Comparison of ENCODE assay signal across 11 cellular contexts in the genomic region with DNA sequence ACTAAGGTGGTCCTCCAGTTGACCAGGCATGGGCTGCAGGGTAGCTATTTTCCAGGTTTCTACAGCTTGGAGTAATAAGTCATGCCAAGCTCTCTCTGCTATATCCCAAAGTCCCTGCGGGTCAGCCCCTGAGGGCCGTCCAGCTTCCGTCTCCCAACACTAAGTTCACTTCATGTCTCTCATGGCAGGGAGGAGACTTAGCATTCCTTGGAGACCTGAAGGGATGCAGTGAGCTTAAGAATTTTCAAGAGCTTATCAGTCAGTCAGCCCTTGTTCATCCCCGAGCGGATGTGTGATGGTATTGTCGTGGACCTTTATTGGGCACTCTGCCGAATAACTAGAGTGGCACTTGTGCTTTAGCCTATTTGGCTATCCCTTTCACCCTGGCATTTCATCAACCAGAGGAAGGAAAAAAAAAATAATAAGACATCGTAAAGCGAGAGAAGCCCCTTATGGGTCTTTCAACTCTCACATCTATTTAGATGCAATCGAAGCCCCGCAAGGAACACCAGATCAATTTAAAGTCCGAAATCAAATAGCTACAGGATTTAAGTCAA. TPM values are rescaled to one million over a fixed set of nuclear protein-coding genes. Genes with fewer than 3 reads are reported as not detected.
DNase-seq lines count a peak whose midpoint lies in the region; ATAC-seq and TF ChIP-seq lines count a peak whose summit lies in the region.
"Not testable (repeated sequence)": the region's sequence is repeated elsewhere in the genome, so short reads cannot be mapped to it uniquely, and the experiment has no call there.
"Had no signal": no experiment of that assay in that cellular context is flagged by ENCODE, and none has a peak within 500 bp of the region (broad histone marks: within the 10 kb centered on the region; RNA-seq: fewer than 3 reads in every experiment).

No MANE protein-coding gene starts in this region.

- peak overlapping the region; percentile 78 for H3K4me3 Mint-ChIP-seq in activated B cell treated with CpG ODN at 0.5 μM for 24 hours

- H3K4me1 ChIP-seq in BLaER1 treated with 17β-estradiol and CSF1 and Interleukin-3, amounts not matched to agents 10 nM and 100 nM: peaks cover 44 to 71% (median 53%) of the 10 kb centered on the region in 10 experiments
- H3K4me1 ChIP-seq in mesenchymal stem cell (ENCODE audit: control insufficient read depth, insufficient read depth, low read depth, low read length) (peaks cover 21% of the 10 kb centered on the region), thyroid gland (peaks cover 9 to 14% of the 10 kb centered on the region in 2 donors)

- 0 out of 22 replicates have a peak overlapping the region, but pooled peaks of 1 of the 11 experiments have one; percentile 12 for H3K27ac ChIP-seq in BLaER1 treated with 17β-estradiol and CSF1 and Interleukin-3, amounts not matched to agents 10 nM and 100 nM
- peak overlapping the region; percentile 49 for H3K27ac ChIP-seq in mesenchymal stem cell (ENCODE audit: low read length, poor library complexity, severe bottlenecking)
- H3K27ac ChIP-seq in thyroid gland: not testable (repeated sequence)

- TF ChIP-seq CTCF in activated B cell treated with CpG ODN at 0.5 μM for 24 hours (IDR thresholded peaks at IDR 0.05); thyroid gland (IDR thresholded peaks at IDR 0.05): not testable (repeated sequence)

- H4K20me1 ChIP-seq in BLaER1 treated with 17β-estradiol and CSF1 and Interleukin-3, amounts not matched to agents 10 nM and 100 nM: not testable (repeated sequence)

- H3K4ac ChIP-seq in mesenchymal stem cell (ENCODE audit: low read depth in 1 of 2, low read length in 2 of 2): not testable (repeated sequence)

- not testable (repeated sequence) for DNase-seq in activated B cell treated with CpG ODN at 0.5 μM for 24 hours, mesenchymal stem cell
- peak; percentile 33 for DNase-seq in glomerular visceral epithelial cell (ENCODE audit: extremely low spot score)
- peak; percentile 41 for DNase-seq in kidney tubule cell (ENCODE audit: low spot score)
- DNase-seq in thyroid gland: peak; percentile 56 to 73

- TF ChIP-seq POLR2A in thyroid gland (IDR thresholded peaks at IDR 0.05): not testable (repeated sequence)

- H3K23ac ChIP-seq in mesenchymal stem cell (ENCODE audit: low read length in 2 of 2): not testable (repeated sequence)

- H3K27ac Mint-ChIP-seq in activated B cell treated with CpG ODN at 0.5 μM for 24 hours: peak overlapping the region; percentile 80

- peak overlapping the region in 5 of 10 experiments; percentile 3 to 43 (median 21); a peak in 4 of 20 replicates for H3K4me3 ChIP-seq in BLaER1 treated with 17β-estradiol and CSF1 and Interleukin-3, amounts not matched to agents 10 nM and 100 nM
- H3K4me3 ChIP-seq in GM08714 (ENCODE audit: low read length): peak overlapping the region; percentile 59; the same call in 1 of the 2 replicates
- H3K4me3 ChIP-seq in mesenchymal stem cell (ENCODE audit: insufficient read depth in 1 of 2, low read depth in 1 of 2, low read length in 2 of 2): peak overlapping the region in 1 of 2 experiments; percentile 43
- not testable (repeated sequence) for H3K4me3 ChIP-seq in thyroid gland (replicated peaks in 1 of 3)

- CTCF ChIA-PET in activated B cell treated with CpG ODN at 0.5 μM for 24 hours (lab: Charles Lee): interaction anchor here (2.2 to 2.4 kb wide), 2 partner anchors 24 to 26 kb away, joined by 6 to 13 read pairs; no protein-coding TSS in a partner anchor

- not testable (repeated sequence) for H2AK5ac ChIP-seq in mesenchymal stem cell (ENCODE audit: low read length, severe bottlenecking)

- not testable (repeated sequence) for H3K27me3 Mint-ChIP-seq in activated B cell treated with CpG ODN at 0.5 μM for 24 hours

- peak overlapping the region in 8 of 11 experiments; percentile 19 to 66 (median 38); a peak in 13 of 22 replicates for H3K4me2 ChIP-seq in BLaER1 treated with 17β-estradiol and CSF1 and Interleukin-3, amounts not matched to agents 10 nM and 100 nM
- H3K4me2 ChIP-seq in mesenchymal stem cell (ENCODE audit: low read length, poor library complexity, severe bottlenecking): peak overlapping the region; percentile 58

- not testable (repeated sequence) for H2AFZ ChIP-seq in mesenchymal stem cell (ENCODE audit: low read depth, low read length)

- not testable (repeated sequence) for H2BK12ac ChIP-seq in mesenchymal stem cell (ENCODE audit: low read length in 2 of 2)

- not testable (repeated sequence) for H3K9me3 Mint-ChIP-seq in activated B cell treated with CpG ODN at 0.5 μM for 24 hours

- WGBS in mesenchymal stem cell: 96% methylated on average over 11 of the region's 12 CpGs
- WGBS in thyroid gland, 2 donors: 69 to 82% methylated on average over 12 of the region's 12 CpGs

- intact Hi-C loops in activated B cell treated with CpG ODN at 0.5 μM for 24 hours (cut with micrococcal nuclease): loop anchor here (10.0 kb wide), 1 partner anchor 740 kb away; no protein-coding TSS in a partner anchor
- intact Hi-C loops in thyroid gland (cut with DNase I): not testable (repeated sequence)

- H3K14ac ChIP-seq in mesenchymal stem cell (ENCODE audit: low read length in 2 of 2): not testable (repeated sequence)

- peaks cover 94% of the 10 kb centered on the region for H3K4me1 Mint-ChIP-seq in activated B cell treated with CpG ODN at 0.5 μM for 24 hours

- H2BK15ac ChIP-seq in mesenchymal stem cell (ENCODE audit: low read depth, poor library complexity, severe bottlenecking): not testable (repeated sequence)

- not testable (repeated sequence) for H4K8ac ChIP-seq in mesenchymal stem cell (ENCODE audit: low read length)

- TF ChIP-seq EP300 in Ishikawa (IDR thresholded peaks at IDR 0.05; ENCODE audit: borderline replicate concordance): peak; percentile 24; the same call in 1 of the 2 replicates

- H3K9ac ChIP-seq in BLaER1 treated with 17β-estradiol and CSF1 and Interleukin-3, amounts not matched to agents 10 nM and 100 nM; mesenchymal stem cell (ENCODE audit: low read length): not testable (repeated sequence)

- peaks cover 0 to 50% (median 17%) of the 10 kb centered on the region in 11 experiments; a peak in 15 of 22 replicates for H3K36me3 ChIP-seq in BLaER1 treated with 17β-estradiol and CSF1 and Interleukin-3, amounts not matched to agents 10 nM and 100 nM
- not testable (repeated sequence) for H3K36me3 ChIP-seq in mesenchymal stem cell (ENCODE audit: control insufficient read depth in 1 of 2, insufficient read depth in 2 of 2, low read depth in 1 of 2, low read length in 2 of 2); thyroid gland

- H3K79me1 ChIP-seq in mesenchymal stem cell (replicated peaks; ENCODE audit: low read length, poor library complexity, severe bottlenecking): not testable (repeated sequence)

- not testable (repeated sequence) for TF ChIP-seq RAD21 in Ishikawa (IDR thresholded peaks at IDR 0.05; ENCODE audit: low read depth)

- H3K27me3 ChIP-seq in BLaER1 treated with 17β-estradiol and CSF1 and Interleukin-3, amounts not matched to agents 10 nM and 100 nM; mesenchymal stem cell (ENCODE audit: control insufficient read depth in 1 of 2, insufficient read depth in 1 of 2, low read length in 2 of 2); thyroid gland: not testable (repeated sequence)

- H2BK120ac ChIP-seq in mesenchymal stem cell (ENCODE audit: low read depth, low read length): not testable (repeated sequence)

- POLR2A ChIA-PET in activated B cell treated with CpG ODN at 0.5 μM for 24 hours (lab: Charles Lee): interaction anchor here (0.6 to 2.8 kb wide), 10 partner anchors 10 to 281 kb away, joined by 3 to 9 read pairs (median 4); no protein-coding TSS in a partner anchor

- H2BK5ac ChIP-seq in mesenchymal stem cell (ENCODE audit: low read depth, low read length, poor library complexity, severe bottlenecking): not testable (repeated sequence)

- ATAC-seq in activated B cell treated with CpG ODN at 0.5 μM for 24 hours (ENCODE audit: low read depth): not testable (repeated sequence)

- H4K91ac ChIP-seq in mesenchymal stem cell (ENCODE audit: low read length): not testable (repeated sequence)

- H3K36me3 Mint-ChIP-seq in activated B cell treated with CpG ODN at 0.5 μM for 24 hours (ENCODE audit: low read depth): peaks cover 75% of the 10 kb centered on the region

- not testable (repeated sequence) for H3K18ac ChIP-seq in mesenchymal stem cell (ENCODE audit: low read depth in 1 of 2, low read length in 2 of 2)

- peaks cover 0 to 38% (median 20%) of the 10 kb centered on the region in 11 experiments; a peak in 12 of 22 replicates for H3K9me3 ChIP-seq in BLaER1 treated with 17β-estradiol and CSF1 and Interleukin-3, amounts not matched to agents 10 nM and 100 nM (replicated peaks in 1 of 11)
- not testable (repeated sequence) for H3K9me3 ChIP-seq in mesenchymal stem cell (ENCODE audit: control insufficient read depth, low read length); thyroid gland

TF ChIP-seq in Ishikawa, 13 proteins besides CTCF, POLR2A, EP300 and RAD21:
- TF ChIP-seq NFIC (IDR thresholded peaks at IDR 0.05): peak; percentile 5; the same call in 1 of the 2 replicates
- 0 out of 2 replicates have a peak, but pooled peaks have one; percentile 27 for TF ChIP-seq TAF1 (IDR thresholded peaks at IDR 0.05; ENCODE audit: low read depth)

RNA-seq across cellular contexts. Expression of gene RHEX, which starts 2.2 kb away (rescaled TPM):
- 30.4 and 34.8 TPM in 2 replicates for total RNA-seq in activated B cell treated with CpG ODN at 0.5 μM for 24 hours
- polyA plus RNA-seq in mesenchymal stem cell (2013, experiment 1 of 2): not detected
- not detected for polyA plus RNA-seq in mesenchymal stem cell (2013, experiment 2 of 2)
- 1 to 10 TPM; 1.2 to 1.7 (median 1.6) TPM for total RNA-seq in thyroid gland
- total RNA-seq: CD4-positive, alpha-beta T cell; H9; IMR-90 had no signal
- polyA plus RNA-seq: IMR-90 had no signal

RNA-seq across cellular contexts. Expression of gene CTSE, which starts 31.5 kb away (rescaled TPM):
- not detected in 2 replicates for total RNA-seq in activated B cell treated with CpG ODN at 0.5 μM for 24 hours
- not detected for polyA plus RNA-seq in mesenchymal stem cell (2013, experiment 1 of 2)
- polyA plus RNA-seq in mesenchymal stem cell (2013, experiment 2 of 2): not detected
- total RNA-seq in thyroid gland: 10 to 100 TPM in 3 of 4 donors, 1 to 10 TPM in 1; 3.6 to 38.2 (median 19.0) TPM
- total RNA-seq: CD4-positive, alpha-beta T cell; H9; IMR-90 had no signal
- polyA plus RNA-seq: IMR-90 had no signal

RNA-seq across cellular contexts. Expression of gene RAB7B, which starts 52.0 kb away (rescaled TPM):
- total RNA-seq in activated B cell treated with CpG ODN at 0.5 μM for 24 hours: not detected in 2 replicates
- 2.5 TPM for polyA plus RNA-seq in mesenchymal stem cell (2013, experiment 1 of 2)
- polyA plus RNA-seq in mesenchymal stem cell (2013, experiment 2 of 2): 2.5 TPM
- 10 to 100 TPM in 2 of 4 donors, 1 to 10 TPM in 2; 4.8 to 12.6 (median 8.7) TPM for total RNA-seq in thyroid gland

Comparison
In these comparisons a context has a peak if more than half of its experiments do, and no peak if none do; other contexts are left out.
1. RNA of gene RHEX, which starts 2.2 kb away (total RNA-seq): 30.4 to 34.8 TPM in activated B cell treated with CpG ODN at 0.5 μM for 24 hours; 1.2 to 1.7 TPM in thyroid gland; every median in the first group is over 10 times any median in the second.